In genomic region chr14:102900631-102901571, GRCh38 we compare ENCODE assay signal across 9 cellular contexts. TPM values are rescaled to one million over a fixed set of nuclear protein-coding genes. Genes with fewer than 3 reads are reported as not detected.
DNase-seq lines count a peak whose midpoint lies in the region; FAIRE-seq and TF ChIP-seq lines count a peak whose summit lies in the region.
"Had no signal": no experiment of that assay in that cellular context is flagged by ENCODE, and none has a peak within 500 bp of the region (broad histone marks: within the 10 kb centered on the region; RNA-seq: fewer than 3 reads in every experiment).

No MANE protein-coding gene starts in this region.

- H3K9ac ChIP-seq in OCI-LY1 (ENCODE audit: low read length) = peak overlapping the region; percentile 27; the same call in 1 of the 2 replicates
- no peak overlapping the region for H3K9ac ChIP-seq in smooth muscle cell (ENCODE audit: low read depth)

- H3K4me1 Mint-ChIP-seq in T-helper 2 cell treated with Interferon-gamma antibody and Interleukin-4, amounts not matched to agents 5 μg/mL and 100 μg/mL, for 36 hours (ENCODE audit: low read depth) = peaks cover 8% of the 10 kb centered on the region

- intact Hi-C loops in testis (cut with DNase I; ENCODE audit: low total_unique reads) = no loop called here

- CTCF ChIA-PET in HEK293 (lab: Yijun Ruan, JAX) = no interaction called here

- POLR2A ChIA-PET in HEK293 (lab: Yijun Ruan, JAX) = no interaction called here

- H3F3A ChIP-seq in OCI-LY1 (ENCODE audit: insufficient read depth, low read length) (no peaks in the 10 kb centered on the region), smooth muscle cell (ENCODE audit: low read depth) (no peaks in the 10 kb centered on the region)

- H3K36me3 ChIP-seq in HEK293 (ENCODE audit: control insufficient read depth in 2 of 2, insufficient read depth in 1 of 2, low read length in 2 of 2) (peaks cover 0 to 65% of the 10 kb centered on the region in 2 experiments; a peak in 2 of 3 replicates), OCI-LY1 (ENCODE audit: insufficient read depth, low read length) (peaks cover 17% of the 10 kb centered on the region), small intestine (ENCODE audit: control insufficient read depth in 2 of 2, insufficient read depth in 2 of 2, low read length in 2 of 2) (peaks cover 6 to 12% of the 10 kb centered on the region in 2 donors), smooth muscle cell (ENCODE audit: low read depth) (no peaks in the 10 kb centered on the region), testis (ENCODE audit: low read depth, missing control alignments) (no peaks in the 10 kb centered on the region)

- no peak for TF ChIP-seq POLR2A in testis (IDR thresholded peaks at IDR 0.05)

- peak overlapping the region; percentile 60 for H3K27ac Mint-ChIP-seq in T-helper 2 cell treated with Interferon-gamma antibody and Interleukin-4, amounts not matched to agents 5 μg/mL and 100 μg/mL, for 36 hours

- H2AFZ ChIP-seq in OCI-LY1 (ENCODE audit: low read length) (no peak overlapping the region), smooth muscle cell (ENCODE audit: low read depth) (no peak overlapping the region)

- 74 to 91% (median 86%) methylated on average over 39 of the region's 39 CpGs for WGBS in small intestine, 3 donors
- 98% methylated on average over 39 of the region's 39 CpGs for WGBS in smooth muscle cell (ENCODE audit: low lambda C conversion rate)
- WGBS in testis, 2 donors = 66 to 79% methylated on average over 27 to 39 of the region's 39 CpGs

- H3K27me3 ChIP-seq in OCI-LY1 (ENCODE audit: insufficient read depth, low read length) (no peaks in the 10 kb centered on the region), small intestine (ENCODE audit: control insufficient read depth in 2 of 2, insufficient read depth in 2 of 2, low read length in 2 of 2) (no peaks in the 10 kb centered on the region), smooth muscle cell (ENCODE audit: low read depth) (no peaks in the 10 kb centered on the region), testis (no peaks in the 10 kb centered on the region)

- H3K9me3 Mint-ChIP-seq in T-helper 2 cell treated with Interferon-gamma antibody and Interleukin-4, amounts not matched to agents 5 μg/mL and 100 μg/mL, for 36 hours = no peaks in the 10 kb centered on the region

- H3K27ac ChIP-seq in HEK293 (ENCODE audit: extremely low read depth, low read depth, low read length) = no peak overlapping the region
- H3K27ac ChIP-seq in OCI-LY1 (ENCODE audit: low read depth, low read length, poor library complexity, severe bottlenecking) = peak overlapping the region; percentile 67
- H3K27ac ChIP-seq in small intestine (ENCODE audit: low read depth in 1 of 2, low read length in 1 of 2) = peak overlapping the region; percentile 6 to 61
- H3K27ac ChIP-seq in smooth muscle cell (ENCODE audit: low read depth) = no peak overlapping the region
- no peak overlapping the region for H3K27ac ChIP-seq in testis

- TF ChIP-seq CTCF in HEK293 (tag by site-specific recombination; IDR thresholded peaks at IDR 0.05) (no peak), OCI-LY1 (IDR thresholded peaks at IDR 0.05; ENCODE audit: low read length) (no peak), smooth muscle cell (IDR thresholded peaks at IDR 0.05; ENCODE audit: borderline replicate concordance, insufficient read depth, poor library complexity, severe bottlenecking) (no peak), testis (IDR thresholded peaks at IDR 0.05) (no peak)

- no peaks in the 10 kb centered on the region for H4K20me1 ChIP-seq in OCI-LY1 (ENCODE audit: insufficient read depth, low read length)
- H4K20me1 ChIP-seq in smooth muscle cell (ENCODE audit: low read depth) = peaks cover 4% of the 10 kb centered on the region

- no peak for FAIRE-seq in small intestine (lab: Jason Lieb, UNC)
- FAIRE-seq: islet of Langerhans had no signal

- H3K4me2 ChIP-seq in OCI-LY1 (ENCODE audit: low read length) = peak overlapping the region; percentile 55
- H3K4me2 ChIP-seq in smooth muscle cell = no peak overlapping the region

- DNase-seq in T-helper 2 cell treated with Interferon-gamma antibody and Interleukin-4, amounts not matched to agents 5 μg/mL and 100 μg/mL, for 36 hours (ENCODE audit: low spot score) = no peak
- DNase-seq in T-helper 2 cell (no peak), small intestine (no peak), smooth muscle cell (lab: John Stamatoyannopoulos, UW; ENCODE audit: unreplicated experiment) (no peak), testis (no peak), T-helper 9 cell (no peak)

- H3K4me1 ChIP-seq in HEK293 (ENCODE audit: control insufficient read depth, insufficient read depth, low read length) (no peaks in the 10 kb centered on the region), OCI-LY1 (ENCODE audit: insufficient read depth, low read length, severe bottlenecking) (peaks cover 21% of the 10 kb centered on the region), small intestine (ENCODE audit: control insufficient read depth in 2 of 2, insufficient read depth in 1 of 2, low read depth in 1 of 2, low read length in 1 of 2) (no peaks in the 10 kb centered on the region), smooth muscle cell (ENCODE audit: low read depth) (no peaks in the 10 kb centered on the region), testis (peaks cover 9% of the 10 kb centered on the region)

- H3K79me2 ChIP-seq in OCI-LY1 (ENCODE audit: insufficient read depth, low read length) = no peaks in the 10 kb centered on the region
- no peaks in the 10 kb centered on the region for H3K79me2 ChIP-seq in smooth muscle cell (ENCODE audit: low read depth)

- H3K4me3 ChIP-seq in HEK293 (ENCODE audit: low read depth, low read length) (no peak overlapping the region), OCI-LY1 (ENCODE audit: low read depth, low read length, poor library complexity, severe bottlenecking) (no peak overlapping the region), small intestine (ENCODE audit: low read depth in 1 of 2, low read length in 2 of 2) (no peak overlapping the region), smooth muscle cell (no peak overlapping the region), testis (no peak overlapping the region)

- no peaks in the 10 kb centered on the region for H3K9me2 ChIP-seq in OCI-LY1 (ENCODE audit: low read depth, low read length)

- H3K4me3 Mint-ChIP-seq in T-helper 2 cell treated with Interferon-gamma antibody and Interleukin-4, amounts not matched to agents 5 μg/mL and 100 μg/mL, for 36 hours = no peak overlapping the region

- no peaks in the 10 kb centered on the region for H3K27me3 Mint-ChIP-seq in T-helper 2 cell treated with Interferon-gamma antibody and Interleukin-4, amounts not matched to agents 5 μg/mL and 100 μg/mL, for 36 hours (ENCODE audit: low read depth)

- H3K9me3 ChIP-seq in HEK293 (ENCODE audit: control insufficient read depth, insufficient read depth, low read depth, low read length) (no peaks in the 10 kb centered on the region), OCI-LY1 (ENCODE audit: low read length) (no peaks in the 10 kb centered on the region), small intestine (ENCODE audit: control insufficient read depth, low read depth) (no peaks in the 10 kb centered on the region), smooth muscle cell (replicated peaks; ENCODE audit: low read depth) (no peaks in the 10 kb centered on the region), testis (no peaks in the 10 kb centered on the region)

- H3K36me3 Mint-ChIP-seq in T-helper 2 cell treated with Interferon-gamma antibody and Interleukin-4, amounts not matched to agents 5 μg/mL and 100 μg/mL, for 36 hours (ENCODE audit: low read depth) = peaks cover 39% of the 10 kb centered on the region

TF ChIP-seq in HEK293, 187 proteins besides CTCF, POLR2A, EP300 and RAD21:
- TF ChIP-seq ZNF600 (tag by site-specific recombination; IDR thresholded peaks at IDR 0.05) = peak; percentile 68
- no peak for TF ChIP-seq ZNF423 (tag by site-specific recombination; IDR thresholded peaks at IDR 0.05)

RNA-seq across cellular contexts. Expression of gene AMN, which starts 21.6 kb away (rescaled TPM):
- polyA plus RNA-seq in small intestine = 100 to 1,000 TPM in 2 of 3 donors, 10 to 100 TPM in 1; 71.0 to 443 (median 361) TPM
- 0.31 TPM in 1 of 2 replicates, not detected in the other for total RNA-seq in smooth muscle cell
- polyA plus RNA-seq in smooth muscle cell = 0.65 and 1.2 TPM in 2 replicates
- total RNA-seq in testis = 1 to 10 TPM; 3.0 to 4.6 TPM
- 3.0 TPM for polyA plus RNA-seq in testis (ENCODE audit: insufficient read depth, low read depth, low replicate concordance)

Comparison
In these comparisons a context has a peak if more than half of its experiments do, and no peak if none do; other contexts are left out.
1. H3K27ac ChIP-seq: peak in OCI-LY1 (single experiment) and small intestine (2 of 2); none in HEK293 (single experiment), smooth muscle cell (single experiment) and testis (0 of 2).
2. RNA of gene AMN, which starts 21.6 kb away (polyA plus RNA-seq): 71.0 to 443 TPM in small intestine; 3.0 TPM in testis (single experiment) and 0.65 to 1.2 TPM in smooth muscle cell; every median in the first group is over 10 times any median in the second.